In the genomic region with DNA sequence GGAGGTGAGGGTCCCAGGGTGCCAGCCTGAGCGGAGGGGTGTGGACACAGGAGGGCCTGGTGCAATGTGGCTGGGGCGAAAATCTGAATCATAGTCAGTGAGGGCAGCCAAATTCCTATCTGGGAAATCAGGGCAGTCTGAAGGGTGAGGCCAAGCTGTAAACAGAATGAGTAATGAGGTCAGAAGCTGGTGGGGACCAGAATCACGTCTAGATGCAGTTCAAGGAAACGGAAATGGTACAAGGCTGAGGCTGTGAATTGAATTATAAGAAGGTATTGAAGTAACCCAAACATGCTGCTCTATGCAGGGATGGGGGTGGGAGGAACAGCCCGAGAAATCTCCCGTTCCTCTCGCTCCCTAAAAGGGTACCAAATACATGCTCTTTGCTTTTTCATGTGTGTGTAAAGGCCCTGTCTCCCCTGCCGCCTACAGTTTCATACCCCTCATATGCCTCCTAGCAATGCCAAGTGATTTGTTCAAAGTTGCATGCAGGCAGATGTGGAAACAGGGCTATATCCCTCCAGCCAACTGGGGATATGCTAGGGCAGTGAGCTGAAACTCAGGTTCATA, we compare ENCODE assay signal across 7 cellular contexts. TPM values are rescaled to one million over a fixed set of nuclear protein-coding genes. Genes with fewer than 3 reads are reported as not detected.
DNase-seq lines count a peak whose midpoint lies in the region; ATAC-seq lines count a peak whose summit lies in the region.

No MANE protein-coding gene starts in this region.

- H3K9me3 ChIP-seq in HUES6 (ENCODE audit: control insufficient read depth, insufficient read depth, low read depth, low read length), result no peaks in the 10 kb centered on the region

- peak; percentile 1 for ATAC-seq in left ventricle myocardium superior
- no peak for ATAC-seq in GM21528 (IDR thresholded peaks at IDR 0.05; ENCODE audit: low FRiP score, unreplicated experiment)
- no peak for ATAC-seq in HG03460 (IDR thresholded peaks at IDR 0.05; ENCODE audit: unreplicated experiment)

- intact Hi-C loops in left ventricle myocardium superior (cut with micrococcal nuclease), result no loop called here

- peak; percentile 5 for DNase-seq in activated T-helper 9 cell treated with anti-CD3 and anti-CD28 coated beads, Interleukin-2, amount 50 U/mL, for 16 hours (ENCODE audit: low read depth)
- DNase-seq in left ventricle myocardium superior (no peak), NCI-H774 (lab: John Stamatoyannopoulos, UW) (no peak)

- peaks cover 11% of the 10 kb centered on the region for H3K36me3 ChIP-seq in HUES6 (ENCODE audit: control insufficient read depth, insufficient read depth, low read length)

- peak overlapping the region; percentile 99 for H3K9ac ChIP-seq in HUES6 (ENCODE audit: low read length)

- H3K4me3 ChIP-seq in HUES6 (ENCODE audit: low read depth, low read length) (peak overlapping the region; percentile 40), skin epidermis (no peak overlapping the region)

- H3K4me1 ChIP-seq in HUES6 (ENCODE audit: control insufficient read depth, insufficient read depth, low read length), result peaks cover 58% of the 10 kb centered on the region

- H3K27ac ChIP-seq in HUES6 (ENCODE audit: low read depth, low read length) (peak overlapping the region; percentile 99; the same call in 1 of the 2 replicates), skin epidermis (peak overlapping the region in 20 of 21 experiments; percentile 13 to 94 (median 81))

- no peaks in the 10 kb centered on the region for H3K27me3 ChIP-seq in HUES6 (ENCODE audit: control insufficient read depth, insufficient read depth, low read length)

RNA-seq across cellular contexts. Expression of a gene that starts 35.2 kb away (rescaled TPM):
- 35.0 TPM for total RNA-seq in left ventricle myocardium superior
